8 cellular contexts compared by ENCODE assay signal in genomic region chrX:53445977-53446376, GRCh38. TPM values are rescaled to one million over a fixed set of nuclear protein-coding genes. Genes with fewer than 3 reads are reported as not detected.
DNase-seq lines count a peak whose midpoint lies in the region; ATAC-seq and TF ChIP-seq lines count a peak whose summit lies in the region.

No MANE protein-coding gene starts in this region.

- intact Hi-C loops in activated T-helper 1 cell treated with anti-CD3 and anti-CD28 coated beads, Interleukin-12 subunit alpha, Interleukin-12 subunit beta, Interleukin-2, Interleukin-4 antibody, amounts not matched to agents 30 ng/mL and 10 ng/mL and 1 ng/mL, durations not matched to agents 14 hours and 24 hours and 36 hours (cut with micrococcal nuclease): loop anchor here (1.0 to 2.0 kb wide), 4 partner anchors 36 to 133 kb away; no protein-coding TSS in a partner anchor

- H3K9me3 Mint-ChIP-seq in effector memory CD8-positive, alpha-beta T cell: no peaks in the 10 kb centered on the region
- peaks cover 15% of the 10 kb centered on the region for H3K9me3 Mint-ChIP-seq in neural progenitor cell
- no peaks in the 10 kb centered on the region for H3K9me3 Mint-ChIP-seq in activated T-helper 1 cell treated with anti-CD3 and anti-CD28 coated beads, Interleukin-12 subunit alpha, Interleukin-12 subunit beta, Interleukin-2, Interleukin-4 antibody, amounts not matched to agents 30 ng/mL and 10 ng/mL and 1 ng/mL, durations not matched to agents 14 hours and 24 hours and 36 hours

- H3K27ac Mint-ChIP-seq in effector memory CD8-positive, alpha-beta T cell: no peak overlapping the region
- H3K27ac Mint-ChIP-seq in neural progenitor cell: no peak overlapping the region
- H3K27ac Mint-ChIP-seq in activated T-helper 1 cell treated with anti-CD3 and anti-CD28 coated beads, Interleukin-12 subunit alpha, Interleukin-12 subunit beta, Interleukin-2, Interleukin-4 antibody, amounts not matched to agents 30 ng/mL and 10 ng/mL and 1 ng/mL, durations not matched to agents 14 hours and 24 hours and 36 hours: no peak overlapping the region

- TF ChIP-seq CTCF in MM.1S (IDR thresholded peaks at IDR 0.05; ENCODE audit: low read length) (peak; percentile 63), VCaP (conservative IDR thresholded peaks at IDR 0.05) (peak; percentile 53; the same call in 1 of the 2 replicates), neural progenitor cell (IDR thresholded peaks at IDR 0.05) (peak; percentile 63)

- DNase-seq in NCI-H345 (lab: John Stamatoyannopoulos, UW) (peak; percentile 29), NCI-H345 treated with DMSO at 0.1 percent for 48 hours (lab: John Stamatoyannopoulos, UW; ENCODE audit: unreplicated experiment) (no peak), MM.1S (peak; percentile 46), neural progenitor cell (ENCODE audit: low spot score) (peak; percentile 60), kidney glomerular epithelial cell (lab: John Stamatoyannopoulos, UW) (no peak)
- peak; percentile 18 to 30 (median 22) for DNase-seq in effector memory CD8-positive, alpha-beta T cell
- no peak for DNase-seq in activated T-helper 1 cell treated with anti-CD3 and anti-CD28 coated beads, Interleukin-12 subunit alpha, Interleukin-12 subunit beta, Interleukin-2, Interleukin-4 antibody, amounts not matched to agents 30 ng/mL and 10 ng/mL and 1 ng/mL, durations not matched to agents 14 hours and 24 hours and 36 hours (ENCODE audit: low spot score)

- H3K4me3 Mint-ChIP-seq in effector memory CD8-positive, alpha-beta T cell: no peak overlapping the region
- no peak overlapping the region for H3K4me3 Mint-ChIP-seq in neural progenitor cell
- H3K4me3 Mint-ChIP-seq in activated T-helper 1 cell treated with anti-CD3 and anti-CD28 coated beads, Interleukin-12 subunit alpha, Interleukin-12 subunit beta, Interleukin-2, Interleukin-4 antibody, amounts not matched to agents 30 ng/mL and 10 ng/mL and 1 ng/mL, durations not matched to agents 14 hours and 24 hours and 36 hours: no peak overlapping the region

- H3F3A ChIP-seq in MM.1S (ENCODE audit: insufficient read depth, low read length) (no peaks in the 10 kb centered on the region), neural progenitor cell (ENCODE audit: low read depth) (no peaks in the 10 kb centered on the region)

- H2AFZ ChIP-seq in MM.1S (ENCODE audit: low read length) (no peak overlapping the region), neural progenitor cell (replicated peaks) (no peak overlapping the region)

- peaks cover 3% of the 10 kb centered on the region for H3K36me3 Mint-ChIP-seq in effector memory CD8-positive, alpha-beta T cell (ENCODE audit: insufficient read depth)
- H3K36me3 Mint-ChIP-seq in neural progenitor cell: no peaks in the 10 kb centered on the region
- H3K36me3 Mint-ChIP-seq in activated T-helper 1 cell treated with anti-CD3 and anti-CD28 coated beads, Interleukin-12 subunit alpha, Interleukin-12 subunit beta, Interleukin-2, Interleukin-4 antibody, amounts not matched to agents 30 ng/mL and 10 ng/mL and 1 ng/mL, durations not matched to agents 14 hours and 24 hours and 36 hours (ENCODE audit: low read depth): no peaks in the 10 kb centered on the region

- H3K9me3 ChIP-seq in MM.1S (replicated peaks; ENCODE audit: insufficient read depth, low read length) (no peaks in the 10 kb centered on the region), neural progenitor cell (ENCODE audit: low read depth) (no peaks in the 10 kb centered on the region)

- H3K4me3 ChIP-seq in MM.1S (ENCODE audit: low read length) (no peak overlapping the region), neural progenitor cell (no peak overlapping the region)

- H3K4me2 ChIP-seq in MM.1S (ENCODE audit: low read depth, low read length) (no peak overlapping the region), neural progenitor cell (no peak overlapping the region)

- H3K27me3 ChIP-seq in MM.1S (replicated peaks; ENCODE audit: insufficient read depth, low read length): no peaks in the 10 kb centered on the region
- peaks cover 10% of the 10 kb centered on the region for H3K27me3 ChIP-seq in neural progenitor cell

- no peaks in the 10 kb centered on the region for H3K9me2 ChIP-seq in MM.1S (replicated peaks; ENCODE audit: insufficient read depth, low read length)

- no peaks in the 10 kb centered on the region for H3K27me3 Mint-ChIP-seq in effector memory CD8-positive, alpha-beta T cell
- H3K27me3 Mint-ChIP-seq in neural progenitor cell (ENCODE audit: insufficient read depth, low read depth): peaks cover 4% of the 10 kb centered on the region
- no peaks in the 10 kb centered on the region for H3K27me3 Mint-ChIP-seq in activated T-helper 1 cell treated with anti-CD3 and anti-CD28 coated beads, Interleukin-12 subunit alpha, Interleukin-12 subunit beta, Interleukin-2, Interleukin-4 antibody, amounts not matched to agents 30 ng/mL and 10 ng/mL and 1 ng/mL, durations not matched to agents 14 hours and 24 hours and 36 hours (ENCODE audit: insufficient read depth)

- H3K27ac ChIP-seq in MM.1S (ENCODE audit: low read length) (no peak overlapping the region), VCaP (no peak overlapping the region), neural progenitor cell (no peak overlapping the region)

- no peaks in the 10 kb centered on the region for H4K20me1 ChIP-seq in MM.1S (ENCODE audit: insufficient read depth, low read length)
- H4K20me1 ChIP-seq in neural progenitor cell (ENCODE audit: low read depth): no peaks in the 10 kb centered on the region

- ATAC-seq in effector memory CD8-positive, alpha-beta T cell (replicated peaks): peak; percentile 36

- H3K4me1 ChIP-seq in MM.1S (ENCODE audit: low read length) (0 out of 2 replicates have a peak, but pooled peaks cover 3% of the 10 kb centered on the region), neural progenitor cell (no peaks in the 10 kb centered on the region)

- peaks cover 0 to 5% of the 10 kb centered on the region in 2 donors for H3K4me1 Mint-ChIP-seq in effector memory CD8-positive, alpha-beta T cell (ENCODE audit: low read depth in 2 of 2)
- H3K4me1 Mint-ChIP-seq in neural progenitor cell: no peaks in the 10 kb centered on the region
- no peaks in the 10 kb centered on the region for H3K4me1 Mint-ChIP-seq in activated T-helper 1 cell treated with anti-CD3 and anti-CD28 coated beads, Interleukin-12 subunit alpha, Interleukin-12 subunit beta, Interleukin-2, Interleukin-4 antibody, amounts not matched to agents 30 ng/mL and 10 ng/mL and 1 ng/mL, durations not matched to agents 14 hours and 24 hours and 36 hours (ENCODE audit: low read depth)

- H3K9ac ChIP-seq in MM.1S (ENCODE audit: low read length) (no peak overlapping the region), neural progenitor cell (no peak overlapping the region)

- no peaks in the 10 kb centered on the region for H3K79me2 ChIP-seq in MM.1S (ENCODE audit: low read length)
- H3K79me2 ChIP-seq in neural progenitor cell (ENCODE audit: low read depth): no peaks in the 10 kb centered on the region

- H3K36me3 ChIP-seq in MM.1S (replicated peaks; ENCODE audit: insufficient read depth, low read length): no peaks in the 10 kb centered on the region
- no peaks in the 10 kb centered on the region for H3K36me3 ChIP-seq in neural progenitor cell

RNA-seq across cellular contexts. Expression of gene HSD17B10, which starts 11.8 kb away (rescaled TPM):
- total RNA-seq in neural progenitor cell (ENCODE audit: low replicate concordance): 66.3 and 103 TPM in 2 replicates
- 158 and 161 TPM in 2 replicates for total RNA-seq in activated T-helper 1 cell treated with anti-CD3 and anti-CD28 coated beads, Interleukin-12 subunit alpha, Interleukin-12 subunit beta, Interleukin-2, Interleukin-4 antibody, amounts not matched to agents 30 ng/mL and 10 ng/mL and 1 ng/mL, durations not matched to agents 14 hours and 24 hours and 36 hours

RNA-seq across cellular contexts. Expression of gene RIBC1, which starts 23.3 kb away (rescaled TPM):
- 0.62 and 1.5 TPM in 2 replicates for total RNA-seq in neural progenitor cell (ENCODE audit: low replicate concordance)
- total RNA-seq in activated T-helper 1 cell treated with anti-CD3 and anti-CD28 coated beads, Interleukin-12 subunit alpha, Interleukin-12 subunit beta, Interleukin-2, Interleukin-4 antibody, amounts not matched to agents 30 ng/mL and 10 ng/mL and 1 ng/mL, durations not matched to agents 14 hours and 24 hours and 36 hours: 0.64 and 0.75 TPM in 2 replicates

RNA-seq across cellular contexts. Expression of gene SMC1A, which starts 23.5 kb away (rescaled TPM):
- total RNA-seq in neural progenitor cell (ENCODE audit: low replicate concordance): 80.4 and 82.2 TPM in 2 replicates
- total RNA-seq in activated T-helper 1 cell treated with anti-CD3 and anti-CD28 coated beads, Interleukin-12 subunit alpha, Interleukin-12 subunit beta, Interleukin-2, Interleukin-4 antibody, amounts not matched to agents 30 ng/mL and 10 ng/mL and 1 ng/mL, durations not matched to agents 14 hours and 24 hours and 36 hours: 122 and 138 TPM in 2 replicates

Comparison
In these comparisons a context has a peak if more than half of its experiments do, and no peak if none do; other contexts are left out.
1. DNase-seq: peak in NCI-H345 (single experiment), MM.1S (single experiment), effector memory CD8-positive, alpha-beta T cell (3 of 3) and neural progenitor cell (single experiment); none in NCI-H345 treated with DMSO at 0.1 percent for 48 hours (single experiment), activated T-helper 1 cell treated with anti-CD3 and anti-CD28 coated beads, Interleukin-12 subunit alpha, Interleukin-12 subunit beta, Interleukin-2, Interleukin-4 antibody, amounts not matched to agents 30 ng/mL and 10 ng/mL and 1 ng/mL, durations not matched to agents 14 hours and 24 hours and 36 hours (single experiment) and kidney glomerular epithelial cell (single experiment).
2. Peak in every context shown above with its lines, with median percentiles within 50 percentile points of each other: CTCF ChIP-seq.